Comparison of ENCODE assay signal across 1 cellular context in genomic region chr2:124080281-124081153, GRCh38.
TF ChIP-seq lines count a peak whose summit lies in the region.

No MANE protein-coding gene starts in this region.

TF ChIP-seq in HepG2, 621 proteins besides CTCF, POLR2A, EP300 and RAD21 (continued from another document):
- TF ChIP-seq ZNF513 (CRISPR knock-in tag; conservative IDR thresholded peaks at IDR 0.05): no peak
- no peak for TF ChIP-seq E2F5 (CRISPR knock-in tag; conservative IDR thresholded peaks at IDR 0.05)
